In genomic region chr14:37709419-37710195, GRCh38 we compare ENCODE assay signal across 9 cellular contexts.
DNase-seq lines count a peak whose midpoint lies in the region; ATAC-seq and TF ChIP-seq lines count a peak whose summit lies in the region.
"Had no signal": no experiment of that assay in that cellular context is flagged by ENCODE, and none has a peak within 500 bp of the region (broad histone marks: within the 10 kb centered on the region; RNA-seq: fewer than 3 reads in every experiment).

No MANE protein-coding gene starts in this region.

- H3K9me3 ChIP-seq in Peyer's patch: no peaks in the 10 kb centered on the region

- no peaks in the 10 kb centered on the region for H3K4me1 ChIP-seq in Peyer's patch

- TF ChIP-seq CTCF in AG09309 (IDR thresholded peaks at IDR 0.05; ENCODE audit: control insufficient read depth, insufficient read depth, low read depth, low read length, missing control alignments) (peak; percentile 45), Peyer's patch (IDR thresholded peaks at IDR 0.05) (peak in 3 of 6 experiments; percentile 30 to 38 (median 37))

- H3K36me3 ChIP-seq in Peyer's patch: no peaks in the 10 kb centered on the region

- DNase-seq in AG09309 (ENCODE audit: low read depth) (no peak), HEK293T (ENCODE audit: extremely low spot score) (peak; percentile 11), SW480 (ENCODE audit: low spot score) (peak; percentile 6), inferior parietal cortex (ENCODE audit: extremely low spot score) (peak; percentile 39), Peyer's patch (no peak), 8988T (no peak)
- DNase-seq: left ventricle myocardium superior had no signal

- CTCF ChIA-PET in HEK293T (lab: Yijun Ruan, JAX): interaction anchor here (0.6 to 1.5 kb wide), 4 partner anchors 50 to 519 kb away, joined by 4 to 7 read pairs (median 5); no protein-coding TSS in a partner anchor

- H3K27me3 ChIP-seq in Peyer's patch: no peaks in the 10 kb centered on the region

- POLR2A ChIA-PET in HEK293T (lab: Yijun Ruan, JAX): no interaction called here

- H3K4me3 ChIP-seq in AG09309 (ENCODE audit: control insufficient read depth, low read depth, low read length): no peak overlapping the region
- no peak overlapping the region for H3K4me3 ChIP-seq in Peyer's patch

- TF ChIP-seq POLR2A in Peyer's patch (IDR thresholded peaks at IDR 0.05): no peak

- ATAC-seq in HG03097 (IDR thresholded peaks at IDR 0.05; ENCODE audit: low FRiP score, unreplicated experiment): no peak
- no peak for ATAC-seq in HG03354 (IDR thresholded peaks at IDR 0.05; ENCODE audit: poor library complexity, severe bottlenecking, unreplicated experiment)
- ATAC-seq: left ventricle myocardium superior had no signal

- H3K27ac ChIP-seq in Peyer's patch: no peak overlapping the region

TF ChIP-seq in HEK293T, 16 proteins besides CTCF, POLR2A, EP300 and RAD21:
- no peak for TF ChIP-seq BHLHE40 (IDR thresholded peaks at IDR 0.05; ENCODE audit: borderline replicate concordance)
- TF ChIP-seq SP1 (IDR thresholded peaks at IDR 0.05): no peak
- no peak for TF ChIP-seq ZNF384 (IDR thresholded peaks at IDR 0.05)
- TF ChIP-seq NFRKB (IDR thresholded peaks at IDR 0.05): no peak
- TF ChIP-seq FOXA1 (IDR thresholded peaks at IDR 0.05): no peak
- no peak for TF ChIP-seq PKNOX1 (IDR thresholded peaks at IDR 0.05)
- no peak for TF ChIP-seq FOXM1 (IDR thresholded peaks at IDR 0.05; ENCODE audit: borderline replicate concordance)
- TF ChIP-seq LEF1 (IDR thresholded peaks at IDR 0.05; ENCODE audit: borderline replicate concordance): no peak
- TF ChIP-seq FOXK2 (IDR thresholded peaks at IDR 0.05): no peak
- TF ChIP-seq TARDBP (IDR thresholded peaks at IDR 0.05): no peak
- TF ChIP-seq HDGF (IDR thresholded peaks at IDR 0.05; ENCODE audit: borderline replicate concordance): no peak
- no peak for TF ChIP-seq SUZ12 (IDR thresholded peaks at IDR 0.05)
- TF ChIP-seq ELF4 (IDR thresholded peaks at IDR 0.05): no peak
- TF ChIP-seq CTBP1 (IDR thresholded peaks at IDR 0.05; ENCODE audit: borderline replicate concordance): no peak
- TF ChIP-seq ARNT (IDR thresholded peaks at IDR 0.05): no peak
- no peak for TF ChIP-seq L3MBTL2 (conservative IDR thresholded peaks at IDR 0.05)
TF ChIP-seq in HEK293T: peak in this region for 0.

Comparison
In these comparisons a context has a peak if more than half of its experiments do, and no peak if none do; other contexts are left out.
1. DNase-seq: peak in HEK293T (single experiment), SW480 (single experiment) and inferior parietal cortex (single experiment); none in AG09309 (single experiment), Peyer's patch (0 of 3) and 8988T (single experiment).